Comparison of ENCODE assay signal across 14 cellular contexts in genomic region chr2:101960903-101961286, GRCh38. TPM values are rescaled to one million over a fixed set of nuclear protein-coding genes. Genes with fewer than 3 reads are reported as not detected.
A peak's percentile ranks its signal among the peaks of the same experiment; 100 is the strongest.
DNase-seq lines count a peak whose midpoint lies in the region; ATAC-seq, FAIRE-seq and TF ChIP-seq lines count a peak whose summit lies in the region.
"Had no signal": no experiment of that assay in that cellular context is flagged by ENCODE, and none has a peak within 500 bp of the region (broad histone marks: within the 10 kb centered on the region; RNA-seq: fewer than 3 reads in every experiment).

No MANE protein-coding gene starts in this region.

- peak overlapping the region; percentile 16 for H2AFZ ChIP-seq in ACC112 (ENCODE audit: low read length, unreplicated experiment)

- H3K36me3 ChIP-seq in ACC112 (ENCODE audit: insufficient read depth, low read length): no peaks in the 10 kb centered on the region
- H3K36me3 ChIP-seq in kidney (ENCODE audit: control insufficient read depth in 1 of 2, insufficient read depth in 2 of 2, low read length in 2 of 2): no peaks in the 10 kb centered on the region
- H3K36me3 ChIP-seq in rectal smooth muscle tissue (ENCODE audit: control insufficient read depth, insufficient read depth, low read length): no peaks in the 10 kb centered on the region

- intact Hi-C loops in kidney (cut with DNase I): no loop called here
- intact Hi-C loops in lower leg skin (cut with DNase I; ENCODE audit: low total_unique reads): no loop called here

- FAIRE-seq in kidney (lab: Jason Lieb, UNC): no peak
- FAIRE-seq: D721Med had no signal

- H3K4me3 ChIP-seq in ACC112 (ENCODE audit: low read depth, low read length) (no peak overlapping the region), kidney (ENCODE audit: low read length in 2 of 2) (peak overlapping the region in 1 of 2 donors; percentile 6), rectal smooth muscle tissue (ENCODE audit: low read length) (peak overlapping the region; percentile 10), lower leg skin (ENCODE audit: low read depth, poor library complexity, severe bottlenecking) (no peak overlapping the region)

- H3K36me3 Mint-ChIP-seq in activated naive CD4-positive, alpha-beta T cell treated with anti-CD3 and anti-CD28 coated beads, Interleukin-2, amount 50 U/mL, for 72 hours: peaks cover 6 to 10% of the 10 kb centered on the region in 2 donors

- peaks cover 5 to 15% of the 10 kb centered on the region in 2 donors for H3K9me3 Mint-ChIP-seq in activated naive CD4-positive, alpha-beta T cell treated with anti-CD3 and anti-CD28 coated beads, Interleukin-2, amount 50 U/mL, for 72 hours

- DNase-seq in SKM-1 treated with dmso at 0.1 percent for 144 hours (lab: John Stamatoyannopoulos, UW; ENCODE audit: unreplicated experiment): peak; percentile 72
- DNase-seq in kidney: no peak
- DNase-seq in nucleus accumbens (lab: John Stamatoyannopoulos, UW): no peak
- DNase-seq in lower leg skin (ENCODE audit: low spot score in 2 of 2): no peak
- no peak for DNase-seq in activated naive CD4-positive, alpha-beta T cell treated with anti-CD3 and anti-CD28 coated beads, Interleukin-2, amount 50 U/mL, for 72 hours (ENCODE audit: low spot score in 2 of 2)
- no peak for DNase-seq in iPS-NIHi11 (ENCODE audit: low spot score)
- DNase-seq: dermis blood vessel endothelial cell, foreskin melanocyte, NCI-H1417 treated with DMSO at 0.1 percent for 48 hours, SHP77 treated with DMSO at 0.1 percent for 48 hours had no signal

- WGBS in lower leg skin, 2 donors: 41 to 60% methylated on average over 6 of the region's 6 CpGs

- H3K79me2 ChIP-seq in ACC112 (ENCODE audit: control insufficient read depth, insufficient read depth, low read length, unreplicated experiment): no peaks in the 10 kb centered on the region

- H3K27ac ChIP-seq in ACC112 (ENCODE audit: low read depth, low read length) (peak overlapping the region; percentile 98), kidney (ENCODE audit: low read depth in 2 of 2, low read length in 2 of 2) (peak overlapping the region; percentile 28 to 64), rectal smooth muscle tissue (ENCODE audit: low read depth, low read length) (peak overlapping the region; percentile 82)

- no peak for ATAC-seq in activated naive CD4-positive, alpha-beta T cell treated with anti-CD3 and anti-CD28 coated beads, Interleukin-2, amount 50 U/mL, for 72 hours

- no peak for TF ChIP-seq POLR2A in lower leg skin (IDR thresholded peaks at IDR 0.05)

- no peak for TF ChIP-seq CTCF in kidney (IDR thresholded peaks at IDR 0.05; ENCODE audit: borderline replicate concordance, extremely low read depth, insufficient read depth)
- no peak for TF ChIP-seq CTCF in lower leg skin (IDR thresholded peaks at IDR 0.05)

- H3K4me1 ChIP-seq in ACC112 (ENCODE audit: control insufficient read depth, insufficient read depth, low read length, unreplicated experiment) (peaks cover 29% of the 10 kb centered on the region), kidney (ENCODE audit: control insufficient read depth in 1 of 2, insufficient read depth in 1 of 2, low read depth in 1 of 2, low read length in 2 of 2) (peaks cover 5 to 8% of the 10 kb centered on the region in 2 donors), rectal smooth muscle tissue (ENCODE audit: control insufficient read depth, insufficient read depth, low read length) (peaks cover 17% of the 10 kb centered on the region)

- H3K9ac ChIP-seq in kidney (ENCODE audit: low read length in 2 of 2) (no peak overlapping the region), rectal smooth muscle tissue (ENCODE audit: low read length) (no peak overlapping the region)

- H3K27me3 ChIP-seq in ACC112 (ENCODE audit: insufficient read depth, low read length): no peaks in the 10 kb centered on the region
- H3K27me3 ChIP-seq in rectal smooth muscle tissue (ENCODE audit: control insufficient read depth, insufficient read depth, low read length): no peaks in the 10 kb centered on the region

- H3K9me3 ChIP-seq in kidney (ENCODE audit: control insufficient read depth in 1 of 2, low read length in 2 of 2): no peaks in the 10 kb centered on the region

- no peak overlapping the region for H3K27ac Mint-ChIP-seq in activated naive CD4-positive, alpha-beta T cell treated with anti-CD3 and anti-CD28 coated beads, Interleukin-2, amount 50 U/mL, for 72 hours
- H3K27ac Mint-ChIP-seq: activated naive CD8-positive, alpha-beta T cell had no signal

RNA-seq across cellular contexts. Expression of gene IL1R2, which starts 30.9 kb away (rescaled TPM):
- total RNA-seq in kidney (20.0 TPM), lower leg skin (100 to 1,000 TPM in 1 of 4 donors, 10 to 100 TPM in 3; 58.4 to 106 (median 68.7) TPM)
- polyA plus RNA-seq in kidney (ENCODE audit: insufficient read depth, low read depth, low replicate concordance): 11.2 TPM
- 10 to 100 TPM; 10.7 to 11.8 TPM for total RNA-seq in activated naive CD4-positive, alpha-beta T cell treated with anti-CD3 and anti-CD28 coated beads, Interleukin-2, amount 50 U/mL, for 72 hours

Comparison
In these comparisons a context has a peak if more than half of its experiments do, and no peak if none do; other contexts are left out.
1. H3K27ac ChIP-seq: peak in every context shown above with its lines; median percentile 98 in ACC112; 82 in rectal smooth muscle tissue; 46 in kidney.